Comparison of ENCODE assay signal across 11 cellular contexts in the genomic region with DNA sequence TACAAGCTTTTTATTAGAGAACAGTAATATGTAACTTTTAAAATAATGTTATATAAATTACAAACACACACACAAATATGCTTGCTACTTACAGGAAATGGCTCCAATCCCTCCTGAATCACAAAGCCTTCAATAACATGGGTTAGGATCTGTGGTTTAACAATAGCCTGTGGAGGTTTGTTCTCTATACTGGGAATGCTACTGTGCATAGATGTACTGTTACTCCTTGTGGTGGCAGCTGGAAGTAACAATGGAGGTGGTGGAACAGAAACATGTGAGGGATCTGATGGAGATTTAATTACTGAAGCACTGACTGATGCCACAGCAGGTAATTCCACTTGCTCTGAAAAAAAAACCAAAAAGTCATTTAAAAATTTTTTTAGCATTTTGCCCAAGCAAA.
A peak's percentile ranks its signal among the peaks of the same experiment; 100 is the strongest.
DNase-seq lines count a peak whose midpoint lies in the region; ATAC-seq and TF ChIP-seq lines count a peak whose summit lies in the region.
"Had no signal": no experiment of that assay in that cellular context is flagged by ENCODE, and none has a peak within 500 bp of the region (broad histone marks: within the 10 kb centered on the region; RNA-seq: fewer than 3 reads in every experiment).

No MANE protein-coding gene starts in this region.

- in situ Hi-C loops in GM23248 (cut with MboI): no loop called here

- peaks cover 77% of the 10 kb centered on the region for H3K36me3 ChIP-seq in GM23248 (ENCODE audit: low read depth)
- peaks cover 45% of the 10 kb centered on the region for H3K36me3 ChIP-seq in CD8-positive, alpha-beta T cell (ENCODE audit: insufficient read depth, low read length)

- no peak overlapping the region for H3K9ac ChIP-seq in GM23248

- H3K36me3 Mint-ChIP-seq in CD8-positive, alpha-beta T cell: peaks cover 72% of the 10 kb centered on the region

- H3K9me2 ChIP-seq in GM23248 (ENCODE audit: insufficient read depth): no peaks in the 10 kb centered on the region

- H3K27ac ChIP-seq in AG04450 (ENCODE audit: low read depth, low read length) (no peak overlapping the region), GM23248 (no peak overlapping the region)
- no peak overlapping the region for H3K27ac ChIP-seq in CD8-positive, alpha-beta T cell (ENCODE audit: low read depth, low read length)

- H3K9me3 Mint-ChIP-seq in CD8-positive, alpha-beta T cell: no peaks in the 10 kb centered on the region
- H3K9me3 Mint-ChIP-seq: stimulated activated effector memory CD8-positive, alpha-beta T cell treated with anti-CD3 and anti-CD28 coated beads, Interleukin-12 subunit alpha, Interleukin-12 subunit beta, amount 100 ng/mL, for 72 hours had no signal

- H3K9me3 ChIP-seq in AG04450 (ENCODE audit: control insufficient read depth, insufficient read depth, low read length): no peaks in the 10 kb centered on the region
- no peaks in the 10 kb centered on the region for H3K9me3 ChIP-seq in GM23248 (ENCODE audit: low read depth)
- H3K9me3 ChIP-seq in CD8-positive, alpha-beta T cell (ENCODE audit: low read length): no peaks in the 10 kb centered on the region

- H4K20me1 ChIP-seq in GM23248 (ENCODE audit: insufficient read depth): no peaks in the 10 kb centered on the region

- TF ChIP-seq CTCF in AG04450 (IDR thresholded peaks at IDR 0.05; ENCODE audit: low read depth, low read length): peak; percentile 46
- TF ChIP-seq CTCF in foreskin fibroblast (IDR thresholded peaks at IDR 0.05; ENCODE audit: low read depth, low read length): peak; percentile 30
- TF ChIP-seq CTCF in CD8-positive, alpha-beta T cell (IDR thresholded peaks at IDR 0.05): no peak

- H3K4me2 ChIP-seq in GM23248 (ENCODE audit: unreplicated experiment): no peak overlapping the region

- no peak for DNase-seq in AG04450 (ENCODE audit: low read depth, low spot score)
- peak; percentile 38 for DNase-seq in GM23248
- DNase-seq in SK-N-DZ (ENCODE audit: low spot score): peak; percentile 9
- DNase-seq in foreskin fibroblast: peak in 1 of 2 donors; percentile 8
- DNase-seq in NCI-H187 treated with DMSO at 0.1 percent for 48 hours (lab: John Stamatoyannopoulos, UW): no peak
- DNase-seq in H4 (ENCODE audit: low spot score): no peak
- DNase-seq in CD8-positive, alpha-beta T cell: no peak
- no peak for DNase-seq in cerebellar nuclear complex (lab: John Stamatoyannopoulos, UW)
- DNase-seq: NCI-H2107; stimulated activated CD4-positive, alpha-beta T cell treated with anti-CD3 and anti-CD28 coated beads, Interleukin-12 subunit alpha, Interleukin-12 subunit beta, amount 100 ng/mL, for 4 hours had no signal

- H3K4me1 Mint-ChIP-seq in CD8-positive, alpha-beta T cell (ENCODE audit: low read depth): peaks cover 2% of the 10 kb centered on the region
- H3K4me1 Mint-ChIP-seq: stimulated activated effector memory CD8-positive, alpha-beta T cell treated with anti-CD3 and anti-CD28 coated beads, Interleukin-12 subunit alpha, Interleukin-12 subunit beta, amount 100 ng/mL, for 72 hours had no signal

- H3K4me1 ChIP-seq in GM23248 (ENCODE audit: insufficient read depth): no peaks in the 10 kb centered on the region
- no peaks in the 10 kb centered on the region for H3K4me1 ChIP-seq in CD8-positive, alpha-beta T cell (ENCODE audit: insufficient read depth, low read length)

- H3K27ac Mint-ChIP-seq in CD8-positive, alpha-beta T cell: no peak overlapping the region
- H3K27ac Mint-ChIP-seq: stimulated activated effector memory CD8-positive, alpha-beta T cell treated with anti-CD3 and anti-CD28 coated beads, Interleukin-12 subunit alpha, Interleukin-12 subunit beta, amount 100 ng/mL, for 72 hours had no signal

- H3K4me3 ChIP-seq in AG04450 (ENCODE audit: low read depth, low read length) (no peak overlapping the region), GM23248 (no peak overlapping the region), foreskin fibroblast (ENCODE audit: low read depth in 1 of 2, low read length in 2 of 2) (no peak overlapping the region)
- no peak overlapping the region for H3K4me3 ChIP-seq in CD8-positive, alpha-beta T cell (ENCODE audit: low read depth, low read length)

- ATAC-seq in CD8-positive, alpha-beta T cell: no peak
- ATAC-seq: stimulated activated effector memory CD8-positive, alpha-beta T cell treated with anti-CD3 and anti-CD28 coated beads, Interleukin-12 subunit alpha, Interleukin-12 subunit beta, amount 100 ng/mL, for 72 hours had no signal

- H3K27me3 ChIP-seq in AG04450 (ENCODE audit: control insufficient read depth, insufficient read depth, low read length) (no peaks in the 10 kb centered on the region), GM23248 (replicated peaks; ENCODE audit: insufficient read depth) (no peaks in the 10 kb centered on the region)
- no peaks in the 10 kb centered on the region for H3K27me3 ChIP-seq in CD8-positive, alpha-beta T cell (ENCODE audit: insufficient read depth, low read length)

- no peak overlapping the region for H3K4me3 Mint-ChIP-seq in CD8-positive, alpha-beta T cell
- H3K4me3 Mint-ChIP-seq: stimulated activated effector memory CD8-positive, alpha-beta T cell treated with anti-CD3 and anti-CD28 coated beads, Interleukin-12 subunit alpha, Interleukin-12 subunit beta, amount 100 ng/mL, for 72 hours had no signal

- intact Hi-C loops in CD8-positive, alpha-beta T cell (cut with DNase I, micrococcal nuclease): no loop called here

- POLR2A ChIA-PET in AG04450 (lab: Yijun Ruan, JAX): no interaction called here
- POLR2A ChIA-PET in CD8-positive, alpha-beta T cell (lab: Charles Lee): interaction anchor here (0.9 kb wide), 1 partner anchor 13 kb away, joined by 5 read pairs; no protein-coding TSS in a partner anchor

- H2AFZ ChIP-seq in GM23248: no peak overlapping the region

- H3K27me3 Mint-ChIP-seq in CD8-positive, alpha-beta T cell (ENCODE audit: low read depth): no peaks in the 10 kb centered on the region

- no peaks in the 10 kb centered on the region for H3F3A ChIP-seq in GM23248 (ENCODE audit: insufficient read depth)

- CTCF ChIA-PET in AG04450 (lab: Charles Lee): interaction anchor here (1.0 to 1.4 kb wide), 2 partner anchors 9 to 117 kb away, joined by 4 to 5 read pairs; no protein-coding TSS in a partner anchor
- CTCF ChIA-PET in CD8-positive, alpha-beta T cell (lab: Charles Lee): interaction anchor here (0.7 kb wide), 1 partner anchor 354 kb away, joined by 3 read pairs; no protein-coding TSS in a partner anchor

- H3K79me2 ChIP-seq in GM23248 (ENCODE audit: insufficient read depth): peaks cover 15% of the 10 kb centered on the region; the same call in 1 of the 2 replicates

Comparison
In these comparisons a context has a peak if more than half of its experiments do, and no peak if none do; other contexts are left out.
1. DNase-seq: peak in GM23248 (single experiment) and SK-N-DZ (single experiment); none in AG04450 (single experiment), NCI-H187 treated with DMSO at 0.1 percent for 48 hours (single experiment), H4 (single experiment), CD8-positive, alpha-beta T cell (0 of 7) and cerebellar nuclear complex (0 of 2).